In genomic region chr9:92807757-92808725, GRCh38 we compare ENCODE assay signal across 8 cellular contexts. TPM values are rescaled to one million over a fixed set of nuclear protein-coding genes. Genes with fewer than 3 reads are reported as not detected.
DNase-seq lines count a peak whose midpoint lies in the region; ATAC-seq and TF ChIP-seq lines count a peak whose summit lies in the region.

No MANE protein-coding gene starts in this region.

- ATAC-seq in GM21576 (IDR thresholded peaks at IDR 0.05; ENCODE audit: unreplicated experiment) (no peak), GM19397 (IDR thresholded peaks at IDR 0.05; ENCODE audit: unreplicated experiment) (no peak)

- H3K9me3 Mint-ChIP-seq in activated naive CD8-positive, alpha-beta T cell (ENCODE audit: low read depth), result no peaks in the 10 kb centered on the region
- H3K9me3 Mint-ChIP-seq in nephron progenitor cell, result no peaks in the 10 kb centered on the region

- H3K9me3 ChIP-seq in ES-I3 (ENCODE audit: control insufficient read depth, insufficient read depth, low read length), result no peaks in the 10 kb centered on the region
- no peaks in the 10 kb centered on the region for H3K9me3 ChIP-seq in A673 (ENCODE audit: low read depth, low read length, poor library complexity, severe bottlenecking)

- H3K4me3 ChIP-seq in A673 (ENCODE audit: low read depth, low read length, poor library complexity, severe bottlenecking), result no peak overlapping the region

- TF ChIP-seq CTCF in nephron progenitor cell (IDR thresholded peaks at IDR 0.05) (no peak), A673 (conservative IDR thresholded peaks at IDR 0.05; ENCODE audit: low read depth, low read length) (no peak)

- no TSS peak for BruUV-seq in A673 (replicated peaks; lab: Mats Ljungman, UMichigan)

- H3K36me3 ChIP-seq in ES-I3 (ENCODE audit: insufficient read depth, low read length) (no peaks in the 10 kb centered on the region), A673 (ENCODE audit: insufficient read depth, low read length, poor library complexity, severe bottlenecking) (no peaks in the 10 kb centered on the region)

- POLR2A ChIA-PET in A673 (lab: Charles Lee; ENCODE audit: low non-redundant PET), result no interaction called here

- H3K27me3 Mint-ChIP-seq in activated naive CD8-positive, alpha-beta T cell, result peaks cover 26% of the 10 kb centered on the region
- H3K27me3 Mint-ChIP-seq in nephron progenitor cell (ENCODE audit: low read depth, poor library complexity), result peaks cover 76% of the 10 kb centered on the region

- H3K4me1 ChIP-seq in ES-I3 (ENCODE audit: insufficient read depth, low read length) (no peaks in the 10 kb centered on the region; the same call in 1 of the 2 replicates), A673 (ENCODE audit: insufficient read depth, low read length, poor library complexity, severe bottlenecking) (peaks cover 10% of the 10 kb centered on the region)

- H3K27ac ChIP-seq in A673 (ENCODE audit: low read depth, low read length, poor library complexity, severe bottlenecking), result no peak overlapping the region

- H3K4me3 Mint-ChIP-seq in activated naive CD8-positive, alpha-beta T cell, result peak overlapping the region; percentile 68
- H3K4me3 Mint-ChIP-seq in nephron progenitor cell, result no peak overlapping the region

- H3K27ac Mint-ChIP-seq in activated naive CD8-positive, alpha-beta T cell, result no peak overlapping the region
- no peak overlapping the region for H3K27ac Mint-ChIP-seq in nephron progenitor cell

- peak overlapping the region; percentile 29; the same call in 1 of the 2 replicates for H3K9ac ChIP-seq in ES-I3 (ENCODE audit: low read depth, low read length)

- intact Hi-C loops in A673 (cut with micrococcal nuclease; ENCODE audit: unreplicated experiment), result no loop called here

- DNase-seq in NCI-H526 treated with DMSO at 0.1 percent for 48 hours (lab: John Stamatoyannopoulos, UW) (peak; percentile 3), nephron progenitor cell (peak; percentile 38), A673 (ENCODE audit: low spot score) (no peak), SK-N-DZ (ENCODE audit: low spot score) (no peak)

- H3K4me1 Mint-ChIP-seq in activated naive CD8-positive, alpha-beta T cell (ENCODE audit: low read depth), result peaks cover 10% of the 10 kb centered on the region
- peaks cover 6% of the 10 kb centered on the region for H3K4me1 Mint-ChIP-seq in nephron progenitor cell

- peaks cover 89% of the 10 kb centered on the region for H3K27me3 ChIP-seq in A673 (replicated peaks; ENCODE audit: insufficient read depth, low read depth, low read length, poor library complexity)

- no peaks in the 10 kb centered on the region for H3K36me3 Mint-ChIP-seq in activated naive CD8-positive, alpha-beta T cell
- H3K36me3 Mint-ChIP-seq in nephron progenitor cell (ENCODE audit: low read depth), result no peaks in the 10 kb centered on the region

- CTCF ChIA-PET in A673 (lab: Charles Lee), result no interaction called here

RNA-seq across cellular contexts. Expression of gene BICD2, which starts 43.4 kb away (rescaled TPM):
- total RNA-seq in A673 (2021), result 44.3 and 47.8 TPM in 2 replicates
- polyA plus RNA-seq in SK-N-DZ (2014; cell fraction: cytosol; rRNA removed), result 18.7 and 20.2 TPM in 2 replicates
- polyA plus RNA-seq in SK-N-DZ (2014; cell fraction: nucleus; rRNA removed), result 13.1 and 16.6 TPM in 2 replicates

Comparison
In these comparisons a context has a peak if more than half of its experiments do, and no peak if none do; other contexts are left out.
1. DNase-seq: peak in NCI-H526 treated with DMSO at 0.1 percent for 48 hours (single experiment) and nephron progenitor cell (single experiment); none in A673 (single experiment) and SK-N-DZ (single experiment).